In the genomic region with DNA sequence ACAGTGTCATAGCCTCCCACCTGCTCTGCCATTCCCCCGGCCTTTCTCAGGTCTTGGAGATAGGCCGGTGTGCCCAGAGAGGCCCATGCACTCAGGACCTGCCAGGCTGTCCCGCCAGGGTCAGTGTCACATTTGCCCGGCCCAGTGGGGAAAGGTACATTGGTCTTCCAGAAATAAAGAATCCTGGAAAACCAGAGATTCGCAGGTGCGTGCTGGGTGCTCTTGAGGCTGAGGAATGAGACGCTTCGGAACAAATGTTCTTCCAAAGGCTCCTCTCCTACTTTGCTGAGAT, we compare ENCODE assay signal across 23 cellular contexts.
"Had no signal": no experiment of that assay in that cellular context is flagged by ENCODE, and none has a peak within 500 bp of the region (broad histone marks: within the 10 kb centered on the region; RNA-seq: fewer than 3 reads in every experiment).

No MANE protein-coding gene starts in this region.

- DNase-seq: activated CD4-positive, alpha-beta T cell treated with anti-CD3 and anti-CD28 coated beads for 36 hours; activated CD4-positive, alpha-beta T cell treated with anti-CD3 and anti-CD28 coated beads, Interleukin-2, amount 50 U/mL, for 4 hours; activated effector memory CD4-positive, alpha-beta T cell treated with Interleukin-2 at 50 U/mL for 16 hours; activated naive CD4-positive, alpha-beta T cell treated with Interleukin-2 at 50 U/mL for 16 hours; activated T-cell treated with anti-CD3 and anti-CD28 coated beads for 4 hours; activated T-cell treated with anti-CD3 and anti-CD28 coated beads, Interleukin-2, amount 50 U/mL, for 72 hours; anterior cingulate cortex; dermis blood vessel endothelial cell; effector CD4-positive, alpha-beta T cell; gastrocnemius medialis; glutamatergic neuron; left colon; occipital lobe; right cardiac atrium; stimulated activated CD4-positive, alpha-beta T cell treated with anti-CD3 and anti-CD28 coated beads, Interleukin-12 subunit alpha, Interleukin-12 subunit beta, amount 100 ng/mL, for 4 hours; stimulated activated CD4-positive, alpha-beta T cell treated with anti-CD3 and anti-CD28 coated beads, Interleukin-4, amount 100 ng/mL, for 1 hour; substantia nigra; T-helper 2 cell had no signal

- H3K27me3 ChIP-seq: gastrocnemius medialis, hepatocyte, tibial artery had no signal

- H3K36me3 ChIP-seq: gastrocnemius medialis, tibial artery had no signal

- H3K4me1 ChIP-seq: gastrocnemius medialis, tibial artery had no signal

- H3K4me3 ChIP-seq: gastrocnemius medialis, hepatocyte, tibial artery had no signal

- H3K27ac ChIP-seq: epithelial cell of prostate, gastrocnemius medialis, hepatocyte, tibial artery had no signal

- ATAC-seq: activated CD4-positive, alpha-beta T cell treated with anti-CD3 and anti-CD28 coated beads for 36 hours; activated T-cell treated with anti-CD3 and anti-CD28 coated beads, Interleukin-2, amount 50 U/mL, for 72 hours; gastrocnemius medialis; left colon; naive thymus-derived CD8-positive, alpha-beta T cell; right cardiac atrium; WTC11 had no signal

- H3K9me3 ChIP-seq: gastrocnemius medialis, tibial artery had no signal
